In genomic region chr6:74742793-74743508, GRCh38 we compare ENCODE assay signal across 18 cellular contexts.
DNase-seq lines count a peak whose midpoint lies in the region; ATAC-seq and TF ChIP-seq lines count a peak whose summit lies in the region.
"Had no signal": no experiment of that assay in that cellular context is flagged by ENCODE, and none has a peak within 500 bp of the region (broad histone marks: within the 10 kb centered on the region; RNA-seq: fewer than 3 reads in every experiment).

No MANE protein-coding gene starts in this region.

- H3K4me3 ChIP-seq in OCI-LY3 (ENCODE audit: low read length): peak overlapping the region; percentile 50
- H3K4me3 ChIP-seq in suprapubic skin: no peak overlapping the region
- H3K4me3 ChIP-seq: sigmoid colon had no signal

- 88% methylated on average over 3 of the region's 3 CpGs for WGBS in suprapubic skin

- TF ChIP-seq POLR2A in suprapubic skin (IDR thresholded peaks at IDR 0.05): no peak

- H3K36me3 ChIP-seq in OCI-LY3 (replicated peaks; ENCODE audit: low read depth, low read length) (no peaks in the 10 kb centered on the region), suprapubic skin (no peaks in the 10 kb centered on the region)
- H3K36me3 ChIP-seq: sigmoid colon had no signal

- H3K9ac ChIP-seq in OCI-LY3 (ENCODE audit: low read length): peak overlapping the region; percentile 34; the same call in 1 of the 2 replicates

- no peak for DNase-seq in activated CD4-positive, alpha-beta T cell treated with anti-CD3 and anti-CD28 coated beads, Interleukin-2, amount 50 U/mL, for 4 hours
- DNase-seq in posterior cingulate gyrus (no peak), suprapubic skin (ENCODE audit: low spot score in 2 of 2) (no peak)
- DNase-seq: activated CD4-positive, alpha-beta T cell treated with anti-CD3 and anti-CD28 coated beads for 48 hours; activated naive CD4-positive, alpha-beta T cell treated with anti-CD3 and anti-CD28 coated beads, Interleukin-2, amount 10 ng/mL, durations not matched to agents 7 days and 5 days; left ventricle myocardium superior; MV-4-11; NCI-H2081 treated with DMSO at 0.1 percent for 48 hours; NCI-H526 treated with DMSO at 0.1 percent for 48 hours; sigmoid colon; stimulated activated CD4-positive, alpha-beta T cell treated with anti-CD3 and anti-CD28 coated beads, Interleukin-2, amount 100 ng/mL, for 24 hours; T1000 had no signal

- intact Hi-C loops in posterior cingulate gyrus (cut with DNase I): no loop called here

- TF ChIP-seq CTCF in OCI-LY3 (IDR thresholded peaks at IDR 0.05; ENCODE audit: low read depth, low read length): no peak
- TF ChIP-seq CTCF in suprapubic skin (IDR thresholded peaks at IDR 0.05): no peak

- H3K9me3 ChIP-seq in OCI-LY3 (ENCODE audit: insufficient read depth, low read length): no peaks in the 10 kb centered on the region
- no peaks in the 10 kb centered on the region for H3K9me3 ChIP-seq in suprapubic skin
- H3K9me3 ChIP-seq: sigmoid colon had no signal

- H3K27ac ChIP-seq in OCI-LY3 (ENCODE audit: low read length) (peak overlapping the region; percentile 88), suprapubic skin (no peak overlapping the region)
- H3K27ac ChIP-seq: epithelial cell of prostate had no signal

- peaks cover 29% of the 10 kb centered on the region for H3K4me1 ChIP-seq in OCI-LY3 (ENCODE audit: low read length)
- H3K4me1 ChIP-seq in suprapubic skin: no peaks in the 10 kb centered on the region

- no peak for TF ChIP-seq EP300 in suprapubic skin (IDR thresholded peaks at IDR 0.05)

- H4K20me1 ChIP-seq in OCI-LY3 (ENCODE audit: insufficient read depth, low read length): no peaks in the 10 kb centered on the region

- peak overlapping the region; percentile 85 for H3K4me2 ChIP-seq in OCI-LY3 (ENCODE audit: low read length)

- H3K79me2 ChIP-seq in OCI-LY3 (ENCODE audit: low read length): no peaks in the 10 kb centered on the region

- peak overlapping the region; percentile 32 for H2AFZ ChIP-seq in OCI-LY3 (ENCODE audit: low read depth, low read length)

- peak; percentile 98 for ATAC-seq in GM18517 (IDR thresholded peaks at IDR 0.05; ENCODE audit: unreplicated experiment)
- peak; percentile 54 for ATAC-seq in GM21360 (IDR thresholded peaks at IDR 0.05; ENCODE audit: unreplicated experiment)
- ATAC-seq in HG02884 (IDR thresholded peaks at IDR 0.05; ENCODE audit: unreplicated experiment): peak; percentile 87
- ATAC-seq in GM21723 (IDR thresholded peaks at IDR 0.05; ENCODE audit: unreplicated experiment): no peak
- ATAC-seq: left ventricle myocardium superior had no signal

- no peaks in the 10 kb centered on the region for H3K27me3 ChIP-seq in OCI-LY3 (ENCODE audit: low read depth, low read length)
- no peaks in the 10 kb centered on the region for H3K27me3 ChIP-seq in suprapubic skin
- H3K27me3 ChIP-seq: sigmoid colon had no signal
